Comparison of ENCODE assay signal across 20 cellular contexts in the genomic region with DNA sequence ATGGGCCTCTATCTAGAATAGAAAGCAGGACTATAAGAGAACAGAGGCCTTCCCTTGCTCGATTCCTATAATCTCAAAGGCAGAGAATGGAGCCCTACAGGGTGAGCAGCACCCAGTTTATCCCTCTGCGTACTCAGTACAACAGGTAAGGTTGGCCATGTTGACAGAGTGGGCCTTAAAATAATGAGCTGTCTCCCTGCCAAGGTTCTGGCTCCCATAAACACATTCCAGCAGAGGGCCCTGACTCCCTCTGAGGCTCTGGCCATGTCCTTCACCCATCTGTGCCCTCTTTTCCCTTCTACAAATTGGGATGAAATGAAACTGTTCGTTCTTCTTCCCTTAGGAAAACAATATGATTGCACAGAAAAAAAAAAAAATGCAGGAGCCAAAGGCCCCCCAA. TPM values are rescaled to one million over a fixed set of nuclear protein-coding genes. Genes with fewer than 3 reads are reported as not detected.
DNase-seq lines count a peak whose midpoint lies in the region; ATAC-seq and TF ChIP-seq lines count a peak whose summit lies in the region.
"Had no signal": no experiment of that assay in that cellular context is flagged by ENCODE, and none has a peak within 500 bp of the region (broad histone marks: within the 10 kb centered on the region; RNA-seq: fewer than 3 reads in every experiment).

No MANE protein-coding gene starts in this region.

- H3K9ac ChIP-seq in HCT116 (ENCODE audit: low read length) (no peak overlapping the region), rectal smooth muscle tissue (ENCODE audit: low read length) (no peak overlapping the region)
- H3K9ac ChIP-seq: GM23248 had no signal

- H3K4me1 ChIP-seq in HCT116 (ENCODE audit: control insufficient read depth in 1 of 2, insufficient read depth in 2 of 2, low read length in 2 of 2), result peaks cover 3 to 15% of the 10 kb centered on the region in 2 experiments; a peak in 3 of 4 replicates
- H3K4me1 ChIP-seq in adrenal gland (replicated peaks in 1 of 2), result peaks cover 3 to 31% of the 10 kb centered on the region in 2 donors
- peaks cover 7% of the 10 kb centered on the region for H3K4me1 ChIP-seq in rectal smooth muscle tissue (ENCODE audit: control insufficient read depth, insufficient read depth, low read length)
- peaks cover 7 to 9% of the 10 kb centered on the region in 2 donors for H3K4me1 ChIP-seq in uterus

- TF ChIP-seq POLR2A in HCT116 (IDR thresholded peaks at IDR 0.05; ENCODE audit: borderline replicate concordance, extremely low read depth, insufficient read depth, insufficient read length) (no peak), adrenal gland (IDR thresholded peaks at IDR 0.05) (no peak), erythroblast (IDR thresholded peaks at IDR 0.05; ENCODE audit: low read length) (no peak), uterus (IDR thresholded peaks at IDR 0.05) (no peak)

- H3K9me2 ChIP-seq in HCT116 (ENCODE audit: insufficient read depth), result no peaks in the 10 kb centered on the region

- no TSS peak for BruUV-seq in HCT116 (replicated peaks; lab: Mats Ljungman, UMichigan)

- ATAC-seq in HCT116 (no peak), left colon (peak; percentile 32)
- ATAC-seq: activated CD4-positive, alpha-beta T cell treated with anti-CD3 and anti-CD28 coated beads for 36 hours; activated T-cell treated with anti-CD3 and anti-CD28 coated beads, Interleukin-2, amount 50 U/mL, for 4 hours had no signal

- H3K27me3 ChIP-seq in HCT116 (ENCODE audit: insufficient read depth, low read length) (no peaks in the 10 kb centered on the region), adrenal gland (no peaks in the 10 kb centered on the region), rectal smooth muscle tissue (ENCODE audit: control insufficient read depth, insufficient read depth, low read length) (no peaks in the 10 kb centered on the region), uterus (no peaks in the 10 kb centered on the region)
- H3K27me3 ChIP-seq: Peyer's patch, upper lobe of left lung had no signal

- CTCF ChIA-PET in HCT116 (lab: Charles Lee), result interaction anchor here (0.8 to 6.2 kb wide), 6 partner anchors 10 to 139 kb away, joined by 3 to 59 read pairs (median 4); no protein-coding TSS in a partner anchor
- CTCF ChIA-PET in GM10248 (lab: Yijun Ruan, JAX), result interaction anchor here (1.1 to 9.3 kb wide), 8 partner anchors 10 to 120 kb away, joined by 3 to 135 read pairs (median 26); a partner anchor contains a TSS

- DNase-seq in HCT116 (ENCODE audit: low read depth, low spot score), result no peak
- peak in 5 of 7 donors; percentile 48 to 67 (median 53) for DNase-seq in adrenal gland
- peak in 1 of 2 donors; percentile 35 for DNase-seq in left colon
- no peak for DNase-seq in erythroblast (lab: John Stamatoyannopoulos, UW)
- DNase-seq in uterus, result no peak
- no peak for DNase-seq in GM10248 (ENCODE audit: extremely low spot score)
- DNase-seq: activated CD4-positive, alpha-beta T cell treated with anti-CD3 and anti-CD28 coated beads for 36 hours; activated T-cell treated with anti-CD3 and anti-CD28 coated beads, Interleukin-2, amount 50 U/mL, for 4 hours; amygdala; DMS 273 treated with DMSO at 0.1 percent for 48 hours; GM23248; islet precursor cell; MM.1S; naive B cell; NCI-H2081 treated with DMSO at 0.1 percent for 48 hours; NCI-H69; Peyer's patch; retina; upper lobe of left lung had no signal

- no peaks in the 10 kb centered on the region; the same call in 1 of the 2 replicates for H4K20me1 ChIP-seq in HCT116 (ENCODE audit: insufficient read depth)

- 49 to 56% (median 50%) methylated on average over 3 of the region's 3 CpGs for whole genome bisulfite sequencing in adrenal gland, 4 donors

- no peak overlapping the region for H2AFZ ChIP-seq in HCT116 (ENCODE audit: low read depth, low read length, poor library complexity, severe bottlenecking)
- H2AFZ ChIP-seq: GM23248 had no signal

- peak; percentile 48; the same call in 1 of the 2 replicates for TF ChIP-seq RAD21 in HCT116 (IDR thresholded peaks at IDR 0.05; ENCODE audit: low read depth)

- H3K36me3 ChIP-seq in HCT116 (ENCODE audit: control insufficient read depth in 1 of 2, insufficient read depth in 2 of 2, low read length in 2 of 2) (peaks cover 11 to 27% of the 10 kb centered on the region in 2 experiments; a peak in 2 of 4 replicates), adrenal gland (replicated peaks in 1 of 2) (peaks cover 0 to 66% of the 10 kb centered on the region in 2 donors), rectal smooth muscle tissue (ENCODE audit: control insufficient read depth, insufficient read depth, low read length) (peaks cover 27% of the 10 kb centered on the region), uterus (no peaks in the 10 kb centered on the region)

- no peak overlapping the region for H3K4me2 ChIP-seq in HCT116 (ENCODE audit: low read length)

- H3K9me3 ChIP-seq in HCT116 (ENCODE audit: control insufficient read depth in 1 of 2, insufficient read depth in 1 of 2, low read depth in 1 of 2, low read length in 2 of 2) (no peaks in the 10 kb centered on the region), adrenal gland (replicated peaks in 1 of 3) (no peaks in the 10 kb centered on the region), uterus (no peaks in the 10 kb centered on the region)
- H3K9me3 ChIP-seq: Peyer's patch, upper lobe of left lung had no signal

- H3K27ac ChIP-seq in HCT116 (ENCODE audit: low read depth, low read length) (no peak overlapping the region), adrenal gland (peak overlapping the region in 4 of 5 donors; percentile 30 to 53 (median 44)), rectal smooth muscle tissue (ENCODE audit: low read depth, low read length) (peak overlapping the region; percentile 64), uterus (peak overlapping the region in 1 of 2 donors; percentile 17)
- H3K27ac ChIP-seq: GM23248 had no signal

- H3K4me3 ChIP-seq in HCT116 (replicated peaks in 1 of 2; ENCODE audit: low read depth in 1 of 2, low read length in 2 of 2) (no peak overlapping the region), adrenal gland (no peak overlapping the region), rectal smooth muscle tissue (ENCODE audit: low read length) (no peak overlapping the region), uterus (no peak overlapping the region)
- H3K4me3 ChIP-seq: GM23248, Peyer's patch, upper lobe of left lung had no signal

- TF ChIP-seq CTCF in HCT116 (IDR thresholded peaks at IDR 0.05 in 2 of 3, conservative IDR thresholded peaks at IDR 0.05 in 1 of 3; ENCODE audit: borderline replicate concordance in 1 of 3, insufficient read depth in 1 of 3, low read depth in 2 of 3, low read length in 2 of 3) (peak in 2 of 3 experiments; percentile 6 to 26; a peak in 1 of 6 replicates), adrenal gland (IDR thresholded peaks at IDR 0.05) (peak in 3 of 6 experiments; percentile 15 to 22 (median 17)), uterus (IDR thresholded peaks at IDR 0.05) (no peak), GM10248 (IDR thresholded peaks at IDR 0.05; ENCODE audit: control extremely low read depth, extremely low read depth, low read depth, missing control alignments) (no peak)

- RAD21 ChIA-PET in HCT116 (lab: Charles Lee; ENCODE audit: low non-redundant PET in 1 of 2, low total read pairs in 2 of 2, uncharacterized antibody in 2 of 2, unreplicated experiment in 2 of 2), result interaction anchor here in 1 of 2 experiments (0.6 to 0.9 kb wide), 2 partner anchors 29 to 91 kb away, joined by 3 read pairs; a partner anchor contains a TSS

- POLR2A ChIA-PET in HCT116 (lab: Charles Lee), result no interaction called here
- POLR2A ChIA-PET in GM10248 (lab: Yijun Ruan, JAX), result no interaction called here

- peaks cover 3% of the 10 kb centered on the region; the same call in 1 of the 2 replicates for H3K79me2 ChIP-seq in HCT116 (ENCODE audit: insufficient read depth, low read length)

- intact Hi-C loops in HCT116 (cut with micrococcal nuclease) (no loop called here), adrenal gland (cut with DNase I) (no loop called here), left colon (cut with DNase I, micrococcal nuclease) (no loop called here), uterus (cut with DNase I; ENCODE audit: low total_unique reads) (no loop called here)

TF ChIP-seq in HCT116, 20 proteins besides CTCF, POLR2A, EP300 and RAD21 (continues in another document):
- TF ChIP-seq TCF7L2 (IDR thresholded peaks at IDR 0.05; ENCODE audit: borderline replicate concordance, extremely low read depth, insufficient read depth, insufficient read length) (no peak), EGR1 (IDR thresholded peaks at IDR 0.05; ENCODE audit: low read depth) (no peak), YY1 (IDR thresholded peaks at IDR 0.05; ENCODE audit: extremely low read depth, insufficient replicate concordance, low read depth, low read length) (no peak), JUND (IDR thresholded peaks at IDR 0.05) (no peak), ELF1 (IDR thresholded peaks at IDR 0.05; ENCODE audit: borderline replicate concordance, low read depth) (no peak), FOSL1 (IDR thresholded peaks at IDR 0.05; ENCODE audit: low read depth) (no peak), ZNF274 (IDR thresholded peaks at IDR 0.05; ENCODE audit: low read depth, low read length) (no peak)
- TF ChIP-seq, protein P1, sequence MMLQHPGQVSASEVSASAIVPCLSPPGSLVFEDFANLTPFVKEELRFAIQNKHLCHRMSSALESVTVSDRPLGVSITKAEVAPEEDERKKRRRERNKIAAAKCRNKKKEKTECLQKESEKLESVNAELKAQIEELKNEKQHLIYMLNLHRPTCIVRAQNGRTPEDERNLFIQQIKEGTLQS (IDR thresholded peaks at IDR 0.05), result no peak
- TF ChIP-seq, protein P2, sequence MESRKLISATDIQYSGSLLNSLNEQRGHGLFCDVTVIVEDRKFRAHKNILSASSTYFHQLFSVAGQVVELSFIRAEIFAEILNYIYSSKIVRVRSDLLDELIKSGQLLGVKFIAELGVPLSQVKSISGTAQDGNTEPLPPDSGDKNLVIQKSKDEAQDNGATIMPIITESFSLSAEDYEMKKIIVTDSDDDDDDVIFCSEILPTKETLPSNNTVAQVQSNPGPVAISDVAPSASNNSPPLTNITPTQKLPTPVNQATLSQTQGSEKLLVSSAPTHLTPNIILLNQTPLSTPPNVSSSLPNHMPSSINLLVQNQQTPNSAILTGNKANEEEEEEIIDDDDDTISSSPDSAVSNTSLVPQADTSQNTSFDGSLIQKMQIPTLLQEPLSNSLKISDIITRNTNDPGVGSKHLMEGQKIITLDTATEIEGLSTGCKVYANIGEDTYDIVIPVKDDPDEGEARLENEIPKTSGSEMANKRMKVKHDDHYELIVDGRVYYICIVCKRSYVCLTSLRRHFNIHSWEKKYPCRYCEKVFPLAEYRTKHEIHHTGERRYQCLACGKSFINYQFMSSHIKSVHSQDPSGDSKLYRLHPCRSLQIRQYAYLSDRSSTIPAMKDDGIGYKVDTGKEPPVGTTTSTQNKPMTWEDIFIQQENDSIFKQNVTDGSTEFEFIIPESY (IDR thresholded peaks at IDR 0.05; ENCODE audit: extremely low read depth, insufficient replicate concordance, low read length), result no peak

RNA-seq across cellular contexts. Expression of a gene that starts 16.9 kb away (rescaled TPM):
- total RNA-seq in HCT116 (2021; ENCODE audit: unreplicated experiment) (24.6 TPM), adrenal gland (10 to 100 TPM; 23.1 to 74.6 (median 43.2) TPM), left colon (10 to 100 TPM; 15.3 to 47.1 TPM), uterus (10 to 100 TPM; 12.6 to 58.0 (median 39.4) TPM)
- polyA plus RNA-seq in HCT116 (2012), result 18.1 and 22.0 TPM in 2 replicates
- 10 to 100 TPM; 14.4 to 52.5 (median 16.7) TPM for polyA plus RNA-seq in adrenal gland

Comparison
In these comparisons a context has a peak if more than half of its experiments do, and no peak if none do; other contexts are left out.
1. DNase-seq: peak in adrenal gland (5 of 7); none in HCT116 (single experiment), erythroblast (0 of 2), uterus (0 of 2) and GM10248 (single experiment).
2. CTCF ChIP-seq: peak in HCT116 (2 of 3); none in uterus (0 of 4) and GM10248 (single experiment).